Comparison of ENCODE assay signal across 23 cellular contexts in genomic region chr5:143126121-143127019, GRCh38.
DNase-seq lines count a peak whose midpoint lies in the region; ATAC-seq, FAIRE-seq and TF ChIP-seq lines count a peak whose summit lies in the region.
"Had no signal": no experiment of that assay in that cellular context is flagged by ENCODE, and none has a peak within 500 bp of the region (broad histone marks: within the 10 kb centered on the region; RNA-seq: fewer than 3 reads in every experiment).

No MANE protein-coding gene starts in this region.

- H3K36me3 ChIP-seq in heart left ventricle (peaks cover 0 to 4% (median 0%) of the 10 kb centered on the region in 9 donors), GM12878 (ENCODE audit: control insufficient read depth in 2 of 2, insufficient read depth in 2 of 2, low read length in 1 of 2) (peaks cover 0 to 4% of the 10 kb centered on the region in 2 experiments; a peak in 3 of 4 replicates), HepG2 (replicated peaks in 1 of 2; ENCODE audit: control insufficient read depth in 1 of 2, insufficient read depth in 2 of 2, low read length in 2 of 2) (peaks cover 0 to 4% of the 10 kb centered on the region in 2 experiments; a peak in 1 of 5 replicates), smooth muscle cell (ENCODE audit: low read depth) (no peaks in the 10 kb centered on the region)
- H3K36me3 ChIP-seq: BE2C, upper lobe of left lung had no signal

- RAD21 ChIA-PET in GM12878 (lab: Charles Lee; ENCODE audit: unreplicated experiment) = interaction anchor here (0.6 to 3.2 kb wide), 21 partner anchors 8 to 274 kb away, joined by 3 to 16 read pairs (median 3); no protein-coding TSS in a partner anchor

- DNase-seq in heart left ventricle (no peak), Right ventricle myocardium inferior (ENCODE audit: missing footprints) (no peak), GM12878 (ENCODE audit: low read depth, low spot score) (peak; percentile 60), HepG2 (ENCODE audit: low spot score) (no peak), smooth muscle cell (lab: John Stamatoyannopoulos, UW; ENCODE audit: unreplicated experiment) (no peak), GM20000 (ENCODE audit: low spot score) (no peak)
- no peak for DNase-seq in activated CD4-positive, alpha-beta T cell treated with anti-CD3 and anti-CD28 coated beads for 48 hours
- DNase-seq: activated CD4-positive, alpha-beta T cell treated with anti-CD3 and anti-CD28 coated beads, Interleukin-2, amount 10 ng/mL, durations not matched to agents 24 days and 14 days; activated CD8-positive, alpha-beta memory T cell treated with anti-CD3 and anti-CD28 coated beads, Interleukin-2, amount 50 U/mL, for 48 hours; activated effector memory CD4-positive, alpha-beta T cell treated with Interleukin-2 at 50 U/mL for 16 hours; BE2C; HCEC 1CT; Kasumi-1; NCI-H1105 treated with DMSO at 0.1 percent for 48 hours; NCI-H510A treated with DMSO at 0.1 percent for 48 hours; SIG-M5; stomach; T-helper 1 cell; upper lobe of left lung had no signal

- H3K4me2 ChIP-seq in GM12878 (ENCODE audit: control insufficient read depth, insufficient read depth) = no peak overlapping the region
- no peak overlapping the region for H3K4me2 ChIP-seq in HepG2 (ENCODE audit: low read depth, low read length)
- peak overlapping the region; percentile 28 for H3K4me2 ChIP-seq in smooth muscle cell

- H3K27me3 ChIP-seq in heart left ventricle (no peaks in the 10 kb centered on the region), GM12878 (replicated peaks in 1 of 2; ENCODE audit: control insufficient read depth in 2 of 2, insufficient read depth in 2 of 2, low read length in 1 of 2) (no peaks in the 10 kb centered on the region), HepG2 (ENCODE audit: control insufficient read depth in 1 of 2, insufficient read depth in 2 of 2, low read length in 2 of 2) (no peaks in the 10 kb centered on the region), smooth muscle cell (ENCODE audit: low read depth) (no peaks in the 10 kb centered on the region)
- H3K27me3 ChIP-seq: BE2C, gastroesophageal sphincter, stomach, upper lobe of left lung had no signal

- TF ChIP-seq POLR2A in heart left ventricle (IDR thresholded peaks at IDR 0.05) (no peak), GM12878 (IDR thresholded peaks at IDR 0.05; ENCODE audit: low read depth, low read length) (no peak), HepG2 (IDR thresholded peaks at IDR 0.05; ENCODE audit: insufficient read depth in 1 of 2, low read depth in 2 of 2, low read length in 2 of 2) (no peak)

- no peaks in the 10 kb centered on the region for H4K20me1 ChIP-seq in GM12878 (ENCODE audit: control insufficient read depth, insufficient read depth)
- H4K20me1 ChIP-seq in HepG2 (ENCODE audit: insufficient read depth, low read length) = no peaks in the 10 kb centered on the region
- no peaks in the 10 kb centered on the region for H4K20me1 ChIP-seq in smooth muscle cell (ENCODE audit: low read depth)

- intact Hi-C loops in heart left ventricle (cut with DNase I) (loop anchor here in 2 of 10 donors (5.0 kb wide), 2 partner anchors 81 to 86 kb away; no protein-coding TSS in a partner anchor), Right ventricle myocardium inferior (cut with DNase I) (loop anchor here (5.0 kb wide), 1 partner anchor 276 kb away; the partner anchor contains the start of gene NR3C1), GM12878 (cut with micrococcal nuclease; ENCODE audit: unreplicated experiment) (no loop called here), HepG2 (cut with micrococcal nuclease; ENCODE audit: unreplicated experiment) (no loop called here)

- TF ChIP-seq RAD21 in GM12878 (IDR thresholded peaks at IDR 0.05; ENCODE audit: insufficient read depth, low read depth, low read length) = no peak
- TF ChIP-seq RAD21 in HepG2 (CRISPR knock-in tag; IDR thresholded peaks at IDR 0.05) = no peak

- in situ Hi-C loops in GM12878 (cut with MboI) = no loop called here
- in situ Hi-C loops in HepG2 (cut with HindIII; ENCODE audit: extremely low pct_ligation_motif_present, low pct_unique_long_range_greater_than_20kb) = no loop called here

- WGBS in heart left ventricle, 4 donors = 38 to 54% (median 50%) methylated on average over 3 of the region's 3 CpGs
- 97% methylated on average over 3 of the region's 3 CpGs for WGBS in GM12878 (ENCODE audit: insufficient coverage, insufficient replicate concordance, low lambda C conversion rate, missing lambda C conversion rate)
- 99% methylated on average over 3 of the region's 3 CpGs for WGBS in HepG2 (ENCODE audit: low lambda C conversion rate)
- 80% methylated on average over 3 of the region's 3 CpGs for WGBS in smooth muscle cell (ENCODE audit: low lambda C conversion rate)

- peaks cover 26% of the 10 kb centered on the region for H3F3A ChIP-seq in smooth muscle cell (ENCODE audit: low read depth)

- H3K9me3 ChIP-seq in heart left ventricle (no peaks in the 10 kb centered on the region), GM12878 (replicated peaks; ENCODE audit: control insufficient read depth, insufficient read depth, low read length) (no peaks in the 10 kb centered on the region), HepG2 (ENCODE audit: low read length) (no peaks in the 10 kb centered on the region), smooth muscle cell (replicated peaks; ENCODE audit: low read depth) (no peaks in the 10 kb centered on the region)
- H3K9me3 ChIP-seq: BE2C, gastroesophageal sphincter, stomach, upper lobe of left lung had no signal

- H3K9ac ChIP-seq in GM12878 (ENCODE audit: control insufficient read depth, insufficient read depth, low read length) (no peak overlapping the region), HepG2 (ENCODE audit: insufficient read depth, low read depth, low read length) (no peak overlapping the region), smooth muscle cell (ENCODE audit: low read depth) (no peak overlapping the region)

- H3K4me3 ChIP-seq in heart left ventricle (no peak overlapping the region), GM12878 (no peak overlapping the region), HepG2 (replicated peaks in 1 of 3; ENCODE audit: insufficient read depth in 1 of 3, low read depth in 2 of 3, low read length in 3 of 3) (no peak overlapping the region), smooth muscle cell (no peak overlapping the region)
- H3K4me3 ChIP-seq: gastroesophageal sphincter, stomach, upper lobe of left lung had no signal

- no peak overlapping the region for H2AFZ ChIP-seq in GM12878 (ENCODE audit: control insufficient read depth, low read depth, low read length)
- no peak overlapping the region for H2AFZ ChIP-seq in HepG2 (ENCODE audit: low read length)
- H2AFZ ChIP-seq in smooth muscle cell (ENCODE audit: low read depth) = no peak overlapping the region

- H3K79me2 ChIP-seq in GM12878 (ENCODE audit: control insufficient read depth, insufficient read depth, low read length) = no peaks in the 10 kb centered on the region; the same call in 1 of the 2 replicates
- no peaks in the 10 kb centered on the region for H3K79me2 ChIP-seq in HepG2 (ENCODE audit: insufficient read depth, low read length)
- H3K79me2 ChIP-seq in smooth muscle cell (ENCODE audit: low read depth) = no peaks in the 10 kb centered on the region

- no peak for TF ChIP-seq EP300 in GM12878 (IDR thresholded peaks at IDR 0.05; ENCODE audit: borderline replicate concordance in 1 of 2, control insufficient read depth in 1 of 2, low read depth in 2 of 2, low read length in 2 of 2)
- TF ChIP-seq EP300 in HepG2 (IDR thresholded peaks at IDR 0.05; ENCODE audit: low read depth in 2 of 2, low read length in 2 of 2) = no peak
- no peak for TF ChIP-seq EP300 in HepG2 (CRISPR knock-in tag; IDR thresholded peaks at IDR 0.05; ENCODE audit: borderline replicate concordance)

- CTCF ChIA-PET in GM12878 (lab: Yijun Ruan, JAX) (interaction anchor here (0.8 to 4.1 kb wide), 8 partner anchors 9 to 113 kb away, joined by 3 to 21 read pairs (median 8); no protein-coding TSS in a partner anchor), HepG2 (lab: Yijun Ruan, JAX; ENCODE audit: low intra/inter-chr PET ratio, low total read pairs) (no interaction called here)

- peak overlapping the region in 8 of 12 donors; percentile 2 to 31 (median 13) for H3K27ac ChIP-seq in heart left ventricle
- peak overlapping the region; percentile 29 for H3K27ac ChIP-seq in GM12878 (ENCODE audit: control insufficient read depth, insufficient read depth)
- no peak overlapping the region for H3K27ac ChIP-seq in HepG2 (ENCODE audit: extremely low read length, insufficient read depth, low read length)
- H3K27ac ChIP-seq in smooth muscle cell (ENCODE audit: low read depth) = no peak overlapping the region
- H3K27ac ChIP-seq: gastroesophageal sphincter had no signal

- SMC1A ChIA-PET in GM12878 (lab: Charles Lee; ENCODE audit: uncharacterized antibody, unreplicated experiment) = interaction anchor here (0.8 to 17.0 kb wide), 28 partner anchors 9 to 228 kb away, joined by 3 to 271 read pairs (median 4); no protein-coding TSS in a partner anchor

- BruUV-seq in GM12878 (replicated peaks; lab: Mats Ljungman, UMichigan) (no TSS peak), HepG2 (replicated peaks; lab: Mats Ljungman, UMichigan) (no TSS peak)

- FAIRE-seq in GM12878 (lab: Jason Lieb, UNC) (no peak), HepG2 (lab: Jason Lieb, UNC) (no peak)
- FAIRE-seq: bronchial epithelial cell had no signal

- ATAC-seq in heart left ventricle = peak; percentile 24 to 83 (median 60)
- ATAC-seq in Right ventricle myocardium inferior = no peak
- no peak for ATAC-seq in GM12878
- ATAC-seq in HepG2 = no peak
- ATAC-seq in HG02884 (IDR thresholded peaks at IDR 0.05; ENCODE audit: unreplicated experiment) = no peak
- ATAC-seq: gastroesophageal sphincter, sciatic nerve had no signal

- no peak for TF ChIP-seq CTCF in heart left ventricle (IDR thresholded peaks at IDR 0.05)
- no peak for TF ChIP-seq CTCF in GM12878 (IDR thresholded peaks at IDR 0.05 in 2 of 3, conservative IDR thresholded peaks at IDR 0.05 in 1 of 3; ENCODE audit: control insufficient read depth in 2 of 3, extremely low read depth in 1 of 3, insufficient read depth in 1 of 3, low read depth in 3 of 3, low read length in 3 of 3)
- TF ChIP-seq CTCF in HepG2 (CRISPR knock-in tag; IDR thresholded peaks at IDR 0.05) = no peak
- no peak for TF ChIP-seq CTCF in smooth muscle cell (IDR thresholded peaks at IDR 0.05; ENCODE audit: borderline replicate concordance, insufficient read depth, poor library complexity, severe bottlenecking)
- no peak for TF ChIP-seq CTCF in GM20000 (IDR thresholded peaks at IDR 0.05; ENCODE audit: extremely low read depth, missing control alignments)

- POLR2A ChIA-PET in GM12878 (lab: Charles Lee) = interaction anchor here (0.6 to 3.7 kb wide), 10 partner anchors 8 to 108 kb away, joined by 3 to 17 read pairs (median 4); no protein-coding TSS in a partner anchor
- POLR2A ChIA-PET in HepG2 (lab: Yijun Ruan, JAX) = no interaction called here

- peaks cover 3 to 79% (median 54%) of the 10 kb centered on the region in 12 donors for H3K4me1 ChIP-seq in heart left ventricle
- peaks cover 7% of the 10 kb centered on the region for H3K4me1 ChIP-seq in GM12878 (ENCODE audit: control insufficient read depth, insufficient read depth, low read length)
- peaks cover 13% of the 10 kb centered on the region for H3K4me1 ChIP-seq in HepG2 (ENCODE audit: insufficient read depth, low read length)
- peaks cover 24% of the 10 kb centered on the region for H3K4me1 ChIP-seq in smooth muscle cell (ENCODE audit: low read depth)

Comparison
In these comparisons a context has a peak if more than half of its experiments do, and no peak if none do; other contexts are left out.
1. ATAC-seq: peak in heart left ventricle (4 of 4); none in Right ventricle myocardium inferior (single experiment), GM12878 (single experiment), HepG2 (single experiment) and HG02884 (single experiment).
2. H3K27ac ChIP-seq: peak in heart left ventricle (8 of 12) and GM12878 (single experiment); none in HepG2 (single experiment) and smooth muscle cell (single experiment).